ENCODE assay signal across 3 cellular contexts in genomic region chr12:42669471-42669997, GRCh38.
TF ChIP-seq lines count a peak whose summit lies in the region.

No MANE protein-coding gene starts in this region.

TF ChIP-seq in GM23338, 12 proteins besides CTCF, POLR2A, EP300 and RAD21:
- TF ChIP-seq ZNF114 (CRISPR knock-in tag; IDR thresholded peaks at IDR 0.05): no peak
- peak; percentile 88 for TF ChIP-seq NANOG (IDR thresholded peaks at IDR 0.05; ENCODE audit: borderline replicate concordance)
- no peak for TF ChIP-seq JUNB (IDR thresholded peaks at IDR 0.05; ENCODE audit: unreplicated experiment)

TF ChIP-seq in WTC11, 78 proteins besides CTCF, POLR2A, EP300 and RAD21:
- no peak for TF ChIP-seq TP53 (CRISPR knock-in tag; IDR thresholded peaks at IDR 0.05)
- TF ChIP-seq TCF7 (CRISPR knock-in tag; IDR thresholded peaks at IDR 0.05; ENCODE audit: low read depth): no peak
- TF ChIP-seq ZBTB21 (CRISPR knock-in tag; IDR thresholded peaks at IDR 0.05; ENCODE audit: borderline replicate concordance): no peak
- no peak for TF ChIP-seq NR3C1 (CRISPR knock-in tag; conservative IDR thresholded peaks at IDR 0.05; ENCODE audit: low read depth)

TF ChIP-seq in H1, 55 proteins besides CTCF, POLR2A, EP300 and RAD21:
- TF ChIP-seq SP4 (IDR thresholded peaks at IDR 0.05; ENCODE audit: low read length): no peak
- no peak for TF ChIP-seq CEBPB (IDR thresholded peaks at IDR 0.05; ENCODE audit: low read depth, low read length)
- TF ChIP-seq RNF2 (IDR thresholded peaks at IDR 0.05; ENCODE audit: borderline replicate concordance, low read depth, low read length, missing control alignments, poor library complexity, severe bottlenecking): no peak
- TF ChIP-seq CHD7 (IDR thresholded peaks at IDR 0.05; ENCODE audit: insufficient replicate concordance, low read length): peak; percentile 38
- TF ChIP-seq TEAD4 (IDR thresholded peaks at IDR 0.05; ENCODE audit: low read depth, low read length): peak; percentile 71; the same call in 1 of the 2 replicates
- no peak for TF ChIP-seq SRF (IDR thresholded peaks at IDR 0.05; ENCODE audit: low read depth, low read length)
- no peak for TF ChIP-seq CHD2 (IDR thresholded peaks at IDR 0.05; ENCODE audit: low read length)
TF ChIP-seq in H1: peak in this region for 2.
